Comparison of ENCODE assay signal across 25 cellular contexts in genomic region chr1:59051007-59051406, GRCh38.
DNase-seq lines count a peak whose midpoint lies in the region; ATAC-seq and TF ChIP-seq lines count a peak whose summit lies in the region.
"Had no signal": no experiment of that assay in that cellular context is flagged by ENCODE, and none has a peak within 500 bp of the region (broad histone marks: within the 10 kb centered on the region; RNA-seq: fewer than 3 reads in every experiment).

No MANE protein-coding gene starts in this region.

- H3K27me3 Mint-ChIP-seq in WTC11 (ENCODE audit: low read depth), result no peaks in the 10 kb centered on the region; the same call in 1 of the 2 replicates
- H3K27me3 Mint-ChIP-seq: B cell; CD4-positive, alpha-beta T cell; CD4-positive, CD25-positive, alpha-beta regulatory T cell; CD8-positive, alpha-beta memory T cell had no signal

- CTCF ChIA-PET in WTC11 (lab: Charles Lee), result no interaction called here

- H3K4me3 Mint-ChIP-seq in WTC11, result no peak overlapping the region
- H3K4me3 Mint-ChIP-seq: B cell; CD14-positive monocyte; CD4-positive, alpha-beta memory T cell; CD4-positive, alpha-beta T cell; CD4-positive, CD25-positive, alpha-beta regulatory T cell; CD8-positive, alpha-beta memory T cell; CD8-positive, alpha-beta T cell had no signal

- no peak overlapping the region for H3K27ac Mint-ChIP-seq in WTC11
- H3K27ac Mint-ChIP-seq: B cell; CD14-positive monocyte; CD4-positive, alpha-beta memory T cell; CD4-positive, alpha-beta T cell; CD4-positive, CD25-positive, alpha-beta regulatory T cell; CD8-positive, alpha-beta memory T cell; CD8-positive, alpha-beta T cell had no signal

- ATAC-seq in WTC11, result no peak
- ATAC-seq: A549; CD8-positive, alpha-beta T cell had no signal

- H3K9me3 Mint-ChIP-seq in WTC11, result peaks cover 18% of the 10 kb centered on the region
- H3K9me3 Mint-ChIP-seq: CD4-positive, alpha-beta T cell; CD8-positive, alpha-beta memory T cell; CD8-positive, alpha-beta T cell had no signal

- no peak for DNase-seq in WTC11 (ENCODE audit: low spot score)
- no peak for DNase-seq in cerebellum (ENCODE audit: low spot score)
- DNase-seq: 8988T; ACHN; AML-193; BE2C; C1 segment of cervical spinal cord; Caco-2; Calu3; CD4-positive, alpha-beta memory T cell; CD4-positive, alpha-beta T cell; CD4-positive, CD25-positive, alpha-beta regulatory T cell; CD8-positive, alpha-beta memory T cell; CD8-positive, alpha-beta T cell; COR-L47; DMS 273 treated with DMSO at 0.1 percent for 48 hours; DMS153; DMS53; DMS79; DMS79 treated with DMSO at 0.1 percent for 48 hours; DND-41; EL had no signal

- H3K4me1 Mint-ChIP-seq in WTC11, result peaks cover 10% of the 10 kb centered on the region

- no peak for TF ChIP-seq CTCF in WTC11 (IDR thresholded peaks at IDR 0.05)

- peaks cover 14% of the 10 kb centered on the region for H3K36me3 Mint-ChIP-seq in WTC11
- H3K36me3 Mint-ChIP-seq: CD14-positive monocyte; CD8-positive, alpha-beta T cell had no signal

- POLR2A ChIA-PET in WTC11 (lab: Charles Lee), result no interaction called here

TF ChIP-seq in WTC11, 78 proteins besides CTCF, POLR2A, EP300 and RAD21:
- TF ChIP-seq KAT7 (CRISPR knock-in tag; IDR thresholded peaks at IDR 0.05; ENCODE audit: borderline replicate concordance), result no peak
- peak; percentile 98 for TF ChIP-seq HMGA2 (CRISPR knock-in tag; IDR thresholded peaks at IDR 0.05)
